In the genomic region with DNA sequence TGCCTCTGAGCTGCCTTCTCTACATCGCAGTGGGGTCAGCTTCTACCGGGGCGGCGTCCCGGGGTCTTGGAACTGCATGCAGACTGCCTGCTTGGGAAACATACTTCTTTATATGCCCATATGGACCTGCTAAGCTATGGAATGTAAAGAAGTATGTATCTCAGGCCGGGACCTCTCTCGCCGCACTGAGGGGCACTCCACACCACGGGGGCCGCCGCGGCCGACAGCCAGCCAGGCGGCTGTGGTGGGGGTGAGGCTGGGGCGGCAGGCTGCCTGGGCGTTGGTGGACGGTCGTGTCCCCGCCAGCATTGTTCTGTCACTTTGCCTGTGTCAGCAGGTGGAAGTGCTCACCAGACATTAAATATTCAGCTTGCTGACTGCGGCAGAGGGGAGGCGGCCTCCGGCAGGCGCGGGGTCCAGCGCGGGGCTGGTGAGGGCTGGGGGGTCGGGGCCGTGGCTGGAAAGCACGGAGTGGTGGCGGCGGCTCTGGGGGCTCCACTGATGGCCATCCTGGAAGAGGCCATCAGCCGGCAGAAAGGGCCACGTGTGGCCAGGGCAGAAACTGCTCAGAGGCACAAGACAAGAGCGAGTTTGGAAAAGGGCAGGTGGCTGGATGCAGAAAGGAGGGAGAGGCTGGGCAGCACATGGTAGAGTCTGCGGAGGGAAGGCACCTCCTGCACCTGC, we compare ENCODE assay signal across 10 cellular contexts.
"Had no signal": no experiment of that assay in that cellular context is flagged by ENCODE, and none has a peak within 500 bp of the region (broad histone marks: within the 10 kb centered on the region; RNA-seq: fewer than 3 reads in every experiment).

No MANE protein-coding gene starts in this region.

- H3K27ac ChIP-seq: pancreas, testis had no signal

- ATAC-seq: pancreas had no signal

- H3K9me3 ChIP-seq: pancreas, testis had no signal

- H3K36me3 ChIP-seq: pancreas had no signal

- H3K4me1 ChIP-seq: pancreas had no signal

- H3K27me3 ChIP-seq: testis had no signal

- DNase-seq: activated naive CD4-positive, alpha-beta T cell treated with anti-CD3 and anti-CD28 coated beads, Interleukin-2, amount 50 U/mL, for 16 hours; cerebellar nuclear complex; dermis blood vessel endothelial cell; immature natural killer cell; mammary epithelial cell; pancreas; stimulated activated CD4-positive, alpha-beta T cell treated with anti-CD3 and anti-CD28 coated beads, Interleukin-12 subunit alpha, Interleukin-12 subunit beta, amount 100 ng/mL, for 4 hours; stimulated activated naive CD4-positive, alpha-beta T cell; T-helper 2 cell; testis had no signal

- H3K4me3 ChIP-seq: pancreas, testis had no signal
